In genomic region chr13:23271331-23271730, GRCh38 we compare ENCODE assay signal across 11 cellular contexts.
"Had no signal": no experiment of that assay in that cellular context is flagged by ENCODE, and none has a peak within 500 bp of the region (broad histone marks: within the 10 kb centered on the region; RNA-seq: fewer than 3 reads in every experiment).

No MANE protein-coding gene starts in this region.

- H3K4me3 ChIP-seq: GM23248, GM23338, HAP-1 had no signal

- FAIRE-seq: H1, H54 had no signal

- H3K27ac ChIP-seq: GM23248 had no signal

- DNase-seq: GM23248, GOT3, H7, H9, HCEC 1CT, HFFc6 had no signal

- ATAC-seq: GM23338, HCT116 had no signal

- H3K36me3 ChIP-seq: HAP-1 had no signal

- H3K4me1 ChIP-seq: HAP-1 had no signal
